In genomic region chr2:205957452-205958154, GRCh38 we compare ENCODE assay signal across 24 cellular contexts.
DNase-seq lines count a peak whose midpoint lies in the region; ATAC-seq, FAIRE-seq and TF ChIP-seq lines count a peak whose summit lies in the region.
"Had no signal": no experiment of that assay in that cellular context is flagged by ENCODE, and none has a peak within 500 bp of the region (broad histone marks: within the 10 kb centered on the region; RNA-seq: fewer than 3 reads in every experiment).

No MANE protein-coding gene starts in this region.

- H3K9ac ChIP-seq in K562 (ENCODE audit: insufficient read depth in 1 of 2, low read depth in 2 of 2, low read length in 2 of 2): no peak overlapping the region

- H3K9me3 ChIP-seq in K562 (replicated peaks; ENCODE audit: control insufficient read depth, insufficient read depth, low read depth, low read length) (no peaks in the 10 kb centered on the region), mucosa of descending colon (no peaks in the 10 kb centered on the region), SJCRH30 (replicated peaks) (no peaks in the 10 kb centered on the region)
- H3K9me3 ChIP-seq: HAP-1, tibial artery had no signal

- DNase-seq in activated gamma-delta T cell treated with Interleukin-2 at 50 U/mL for 16 hours (peak; percentile 12), activated gamma-delta T cell (lab: John Stamatoyannopoulos, UW) (no peak), K562 (ENCODE audit: extremely low read depth in 1 of 4, low spot score in 3 of 4) (no peak), mucosa of descending colon (peak in 2 of 3 donors; percentile 42 to 76), SJCRH30 (no peak), HPDE6-E6E7 (ENCODE audit: extremely low spot score) (no peak), AML-193 (lab: John Stamatoyannopoulos, UW) (no peak)
- DNase-seq: activated CD4-positive, alpha-beta T cell treated with anti-CD3 and anti-CD28 coated beads, Interleukin-2, amount 10 ng/mL, durations not matched to agents 24 days and 14 days; GDM1; glutamatergic neuron; Karpas-422; NCI-H187; NCI-H526; stimulated activated naive CD4-positive, alpha-beta T cell had no signal

- H3K27ac Mint-ChIP-seq in stimulated activated memory B cell treated with anti-CD40 and anti-IgM and Interleukin-4, amounts not matched to agents 10 μg/mL and 1 μg/mL and 100 μg/mL, for 72 hours: no peak overlapping the region
- H3K27ac Mint-ChIP-seq: activated CD4-positive, alpha-beta T cell treated with anti-CD3 and anti-CD28 coated beads, Interleukin-2, amount 10 ng/mL, durations not matched to agents 24 days and 14 days; activated naive CD8-positive, alpha-beta T cell; activated T-helper 1 cell treated with anti-CD3 and anti-CD28 coated beads, Interleukin-12 subunit alpha, Interleukin-12 subunit beta, Interleukin-2, Interleukin-4 antibody, amounts not matched to agents 30 ng/mL and 10 ng/mL and 1 ng/mL, durations not matched to agents 14 hours and 24 hours and 36 hours; memory B cell had no signal

- WGBS in K562 (ENCODE audit: insufficient coverage, low coverage, missing lambda C conversion rate): 3% methylated on average over 11 of the region's 11 CpGs

- H3K4me1 ChIP-seq in K562 (replicated peaks in 1 of 2; ENCODE audit: control insufficient read depth in 2 of 2, insufficient read depth in 2 of 2, low read length in 2 of 2) (no peaks in the 10 kb centered on the region), mucosa of descending colon (ENCODE audit: low read depth) (peaks cover 10% of the 10 kb centered on the region), SJCRH30 (no peaks in the 10 kb centered on the region)
- H3K4me1 ChIP-seq: HAP-1, tibial artery had no signal

- no peaks in the 10 kb centered on the region for H3K4me1 Mint-ChIP-seq in stimulated activated memory B cell treated with anti-CD40 and anti-IgM and Interleukin-4, amounts not matched to agents 10 μg/mL and 1 μg/mL and 100 μg/mL, for 72 hours
- H3K4me1 Mint-ChIP-seq: activated CD4-positive, alpha-beta T cell treated with anti-CD3 and anti-CD28 coated beads, Interleukin-2, amount 10 ng/mL, durations not matched to agents 24 days and 14 days; memory B cell had no signal

- H2AFZ ChIP-seq in K562 (ENCODE audit: low read depth, low read length): no peak overlapping the region

- H3K27me3 Mint-ChIP-seq in stimulated activated memory B cell treated with anti-CD40 and anti-IgM and Interleukin-4, amounts not matched to agents 10 μg/mL and 1 μg/mL and 100 μg/mL, for 72 hours: peaks cover 14% of the 10 kb centered on the region
- H3K27me3 Mint-ChIP-seq: activated CD4-positive, alpha-beta T cell treated with anti-CD3 and anti-CD28 coated beads, Interleukin-2, amount 10 ng/mL, durations not matched to agents 24 days and 14 days; activated naive CD8-positive, alpha-beta T cell had no signal

- H3K27me3 ChIP-seq in K562 (ENCODE audit: control insufficient read depth in 2 of 2, insufficient read depth in 2 of 2, low read length in 2 of 2) (peaks cover 4 to 38% of the 10 kb centered on the region in 2 experiments; a peak in 4 of 5 replicates), SJCRH30 (no peaks in the 10 kb centered on the region)
- H3K27me3 ChIP-seq: tibial artery had no signal

- no peak for TF ChIP-seq EP300 in K562 (IDR thresholded peaks at IDR 0.05; ENCODE audit: low read length)

- intact Hi-C loops in K562 (cut with micrococcal nuclease) (no loop called here), mucosa of descending colon (cut with DNase I, micrococcal nuclease) (no loop called here)

- TF ChIP-seq CTCF in K562 (IDR thresholded peaks at IDR 0.05 in 2 of 3, conservative IDR thresholded peaks at IDR 0.05 in 1 of 3; ENCODE audit: insufficient read depth in 2 of 3, low read depth in 1 of 3, low read length in 3 of 3) (no peak), mucosa of descending colon (IDR thresholded peaks at IDR 0.05) (no peak)

- POLR2A ChIA-PET in K562 (lab: Yijun Ruan, JAX): interaction anchor here (0.7 to 0.8 kb wide), 2 partner anchors 9 to 1817 kb away, joined by 3 to 4 read pairs; no protein-coding TSS in a partner anchor

- ATAC-seq in K562 (no peak), mucosa of descending colon (peak; percentile 94)
- ATAC-seq in stimulated activated memory B cell treated with anti-CD40 and anti-IgM and Interleukin-4, amounts not matched to agents 10 μg/mL and 1 μg/mL and 100 μg/mL, for 72 hours: no peak

- no peaks in the 10 kb centered on the region for H3K79me2 ChIP-seq in K562 (ENCODE audit: control insufficient read depth, insufficient read depth, low read length)

- H3K27ac ChIP-seq in K562 (ENCODE audit: extremely low read depth, low read depth, low read length) (no peak overlapping the region), SJCRH30 (no peak overlapping the region)
- H3K27ac ChIP-seq: RWPE1, SK-N-MC, tibial artery had no signal

- FAIRE-seq in K562 (lab: Jason Lieb, UNC): no peak
- FAIRE-seq: GM18507, HTR-8/SVneo had no signal

- CTCF ChIA-PET in K562 (lab: Yijun Ruan, JAX; ENCODE audit: low intra/inter-chr PET ratio): no interaction called here

- TF ChIP-seq POLR2A in K562 (conservative IDR thresholded peaks at IDR 0.05): no peak

- H3K36me3 ChIP-seq in K562 (ENCODE audit: control insufficient read depth, insufficient read depth, low read length): no peaks in the 10 kb centered on the region
- H3K36me3 ChIP-seq in mucosa of descending colon (ENCODE audit: low read depth): no peaks in the 10 kb centered on the region
- no peaks in the 10 kb centered on the region for H3K36me3 ChIP-seq in SJCRH30
- H3K36me3 ChIP-seq: HAP-1, tibial artery had no signal

- H3K4me2 ChIP-seq in K562 (ENCODE audit: insufficient read depth, low read length): no peak overlapping the region

- no peaks in the 10 kb centered on the region for H3K36me3 Mint-ChIP-seq in stimulated activated memory B cell treated with anti-CD40 and anti-IgM and Interleukin-4, amounts not matched to agents 10 μg/mL and 1 μg/mL and 100 μg/mL, for 72 hours
- H3K36me3 Mint-ChIP-seq: activated naive CD8-positive, alpha-beta T cell; memory B cell had no signal

- H3K9me1 ChIP-seq in K562 (ENCODE audit: control insufficient read depth, insufficient read depth, low read length): no peaks in the 10 kb centered on the region

- no peak overlapping the region for H3K4me3 ChIP-seq in K562
- H3K4me3 ChIP-seq in mucosa of descending colon: no peak overlapping the region
- no peak overlapping the region for H3K4me3 ChIP-seq in SJCRH30
- H3K4me3 ChIP-seq: HAP-1, SK-N-MC, tibial artery had no signal

- peaks cover 5% of the 10 kb centered on the region for H3K9me3 Mint-ChIP-seq in stimulated activated memory B cell treated with anti-CD40 and anti-IgM and Interleukin-4, amounts not matched to agents 10 μg/mL and 1 μg/mL and 100 μg/mL, for 72 hours
- H3K9me3 Mint-ChIP-seq: activated CD4-positive, alpha-beta T cell treated with anti-CD3 and anti-CD28 coated beads, Interleukin-2, amount 10 ng/mL, durations not matched to agents 24 days and 14 days; activated T-helper 1 cell treated with anti-CD3 and anti-CD28 coated beads, Interleukin-12 subunit alpha, Interleukin-12 subunit beta, Interleukin-2, Interleukin-4 antibody, amounts not matched to agents 30 ng/mL and 10 ng/mL and 1 ng/mL, durations not matched to agents 14 hours and 24 hours and 36 hours had no signal

- no peaks in the 10 kb centered on the region for H4K20me1 ChIP-seq in K562 (replicated peaks; ENCODE audit: control insufficient read depth, insufficient read depth, low read length)

- H3K4me3 Mint-ChIP-seq in stimulated activated memory B cell treated with anti-CD40 and anti-IgM and Interleukin-4, amounts not matched to agents 10 μg/mL and 1 μg/mL and 100 μg/mL, for 72 hours: no peak overlapping the region
- H3K4me3 Mint-ChIP-seq: activated CD4-positive, alpha-beta T cell treated with anti-CD3 and anti-CD28 coated beads, Interleukin-2, amount 10 ng/mL, durations not matched to agents 24 days and 14 days; activated naive CD8-positive, alpha-beta T cell; activated T-helper 1 cell treated with anti-CD3 and anti-CD28 coated beads, Interleukin-12 subunit alpha, Interleukin-12 subunit beta, Interleukin-2, Interleukin-4 antibody, amounts not matched to agents 30 ng/mL and 10 ng/mL and 1 ng/mL, durations not matched to agents 14 hours and 24 hours and 36 hours; memory B cell had no signal

- no peak for TF ChIP-seq RAD21 in K562 (CRISPR knock-in tag; conservative IDR thresholded peaks at IDR 0.05 in 1 of 2, IDR thresholded peaks at IDR 0.05 in 1 of 2)

- no TSS peak for BruUV-seq in K562 (replicated peaks; lab: Mats Ljungman, UMichigan)

- in situ Hi-C loops in K562 (cut with MboI): no loop called here

TF ChIP-seq in K562, 482 proteins besides CTCF, POLR2A, EP300 and RAD21:
- TF ChIP-seq, protein P1, sequence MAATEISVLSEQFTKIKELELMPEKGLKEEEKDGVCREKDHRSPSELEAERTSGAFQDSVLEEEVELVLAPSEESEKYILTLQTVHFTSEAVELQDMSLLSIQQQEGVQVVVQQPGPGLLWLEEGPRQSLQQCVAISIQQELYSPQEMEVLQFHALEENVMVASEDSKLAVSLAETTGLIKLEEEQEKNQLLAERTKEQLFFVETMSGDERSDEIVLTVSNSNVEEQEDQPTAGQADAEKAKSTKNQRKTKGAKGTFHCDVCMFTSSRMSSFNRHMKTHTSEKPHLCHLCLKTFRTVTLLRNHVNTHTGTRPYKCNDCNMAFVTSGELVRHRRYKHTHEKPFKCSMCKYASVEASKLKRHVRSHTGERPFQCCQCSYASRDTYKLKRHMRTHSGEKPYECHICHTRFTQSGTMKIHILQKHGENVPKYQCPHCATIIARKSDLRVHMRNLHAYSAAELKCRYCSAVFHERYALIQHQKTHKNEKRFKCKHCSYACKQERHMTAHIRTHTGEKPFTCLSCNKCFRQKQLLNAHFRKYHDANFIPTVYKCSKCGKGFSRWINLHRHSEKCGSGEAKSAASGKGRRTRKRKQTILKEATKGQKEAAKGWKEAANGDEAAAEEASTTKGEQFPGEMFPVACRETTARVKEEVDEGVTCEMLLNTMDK (IDR thresholded peaks at IDR 0.05; ENCODE audit: borderline replicate concordance, insufficient read depth, low read depth, low read length, poor library complexity, severe bottlenecking): no peak
- TF ChIP-seq ATF1 (CRISPR knock-in tag; IDR thresholded peaks at IDR 0.05): no peak
- 0 out of 2 replicates have a peak, but pooled peaks have one; percentile 11 for TF ChIP-seq ATF1 (tag; IDR thresholded peaks at IDR 0.05)

Comparison
In these comparisons a context has a peak if more than half of its experiments do, and no peak if none do; other contexts are left out.
1. DNase-seq: peak in activated gamma-delta T cell treated with Interleukin-2 at 50 U/mL for 16 hours (single experiment) and mucosa of descending colon (2 of 3); none in activated gamma-delta T cell (single experiment), K562 (0 of 4), SJCRH30 (0 of 2), HPDE6-E6E7 (single experiment) and AML-193 (0 of 2).